In genomic region chr5:69014007-69014406, GRCh38 we compare ENCODE assay signal across 5 cellular contexts.
A peak's percentile ranks its signal among the peaks of the same experiment; 100 is the strongest.
DNase-seq lines count a peak whose midpoint lies in the region; ATAC-seq and TF ChIP-seq lines count a peak whose summit lies in the region.
"Not testable (repeated sequence)": the region's sequence is repeated elsewhere in the genome, so short reads cannot be mapped to it uniquely, and the experiment has no call there.

No MANE protein-coding gene starts in this region.

- intact Hi-C loops in CD14-positive monocyte (cut with micrococcal nuclease); activated B cell treated with CpG ODN at 0.5 μM for 24 hours (cut with micrococcal nuclease); dendritic cell treated with granulocyte-macrophage colony-stimulating factor and Interleukin-4, amounts not matched to agents 40 ng/mL and 50 ng/mL, for 4 days (cut with micrococcal nuclease): not testable (repeated sequence)

- not testable (repeated sequence) for DNase-seq in CD14-positive monocyte (ENCODE audit: low spot score); activated B cell treated with CpG ODN at 0.5 μM for 24 hours; naive B cell; stimulated activated naive B cell treated with anti-CD40 and anti-IgM and Interleukin-4, amounts not matched to agents 10 μg/mL and 1 μg/mL and 100 μg/mL, for 72 hours

- peak overlapping the region in 4 of 7 donors; percentile 63 to 80 (median 76) for H3K27ac Mint-ChIP-seq in CD14-positive monocyte
- H3K27ac Mint-ChIP-seq in activated B cell treated with CpG ODN at 0.5 μM for 24 hours: peak overlapping the region; percentile 65
- H3K27ac Mint-ChIP-seq in dendritic cell treated with granulocyte-macrophage colony-stimulating factor and Interleukin-4, amounts not matched to agents 40 ng/mL and 50 ng/mL, for 4 days: peak overlapping the region; percentile 28
- peak overlapping the region; percentile 26 to 95 (median 88) for H3K27ac Mint-ChIP-seq in naive B cell
- peak overlapping the region; percentile 49 for H3K27ac Mint-ChIP-seq in stimulated activated naive B cell treated with anti-CD40 and anti-IgM and Interleukin-4, amounts not matched to agents 10 μg/mL and 1 μg/mL and 100 μg/mL, for 72 hours

- peaks cover 10 to 19% (median 15%) of the 10 kb centered on the region in 7 donors for H3K9me3 Mint-ChIP-seq in CD14-positive monocyte
- H3K9me3 Mint-ChIP-seq in activated B cell treated with CpG ODN at 0.5 μM for 24 hours: not testable (repeated sequence)
- H3K9me3 Mint-ChIP-seq in dendritic cell treated with granulocyte-macrophage colony-stimulating factor and Interleukin-4, amounts not matched to agents 40 ng/mL and 50 ng/mL, for 4 days: peaks cover 20% of the 10 kb centered on the region
- H3K9me3 Mint-ChIP-seq in naive B cell: peaks cover 4 to 16% (median 13%) of the 10 kb centered on the region in 7 donors
- peaks cover 2 to 10% of the 10 kb centered on the region in 2 donors for H3K9me3 Mint-ChIP-seq in stimulated activated naive B cell treated with anti-CD40 and anti-IgM and Interleukin-4, amounts not matched to agents 10 μg/mL and 1 μg/mL and 100 μg/mL, for 72 hours

- TF ChIP-seq CTCF in CD14-positive monocyte (IDR thresholded peaks at IDR 0.05); activated B cell treated with CpG ODN at 0.5 μM for 24 hours (IDR thresholded peaks at IDR 0.05): not testable (repeated sequence)

- not testable (repeated sequence) for H3K4me1 Mint-ChIP-seq in CD14-positive monocyte; activated B cell treated with CpG ODN at 0.5 μM for 24 hours; dendritic cell treated with granulocyte-macrophage colony-stimulating factor and Interleukin-4, amounts not matched to agents 40 ng/mL and 50 ng/mL, for 4 days (ENCODE audit: low read depth); stimulated activated naive B cell treated with anti-CD40 and anti-IgM and Interleukin-4, amounts not matched to agents 10 μg/mL and 1 μg/mL and 100 μg/mL, for 72 hours
- peaks cover 2 to 15% (median 5%) of the 10 kb centered on the region in 3 donors for H3K4me1 Mint-ChIP-seq in naive B cell

- not testable (repeated sequence) for H3K4me3 Mint-ChIP-seq in CD14-positive monocyte; activated B cell treated with CpG ODN at 0.5 μM for 24 hours; dendritic cell treated with granulocyte-macrophage colony-stimulating factor and Interleukin-4, amounts not matched to agents 40 ng/mL and 50 ng/mL, for 4 days; naive B cell; stimulated activated naive B cell treated with anti-CD40 and anti-IgM and Interleukin-4, amounts not matched to agents 10 μg/mL and 1 μg/mL and 100 μg/mL, for 72 hours

- not testable (repeated sequence) for ATAC-seq in activated B cell treated with CpG ODN at 0.5 μM for 24 hours (ENCODE audit: low read depth); naive B cell (ENCODE audit: low read depth in 2 of 2); stimulated activated naive B cell treated with anti-CD40 and anti-IgM and Interleukin-4, amounts not matched to agents 10 μg/mL and 1 μg/mL and 100 μg/mL, for 72 hours (replicated peaks)

- not testable (repeated sequence) for H3K27me3 Mint-ChIP-seq in CD14-positive monocyte (ENCODE audit: low read depth in 3 of 3); dendritic cell treated with granulocyte-macrophage colony-stimulating factor and Interleukin-4, amounts not matched to agents 40 ng/mL and 50 ng/mL, for 4 days
- H3K27me3 Mint-ChIP-seq in activated B cell treated with CpG ODN at 0.5 μM for 24 hours (peaks cover 12% of the 10 kb centered on the region), naive B cell (peaks cover 0 to 18% (median 16%) of the 10 kb centered on the region in 3 donors)
- peaks cover 10 to 23% of the 10 kb centered on the region in 2 donors for H3K27me3 Mint-ChIP-seq in stimulated activated naive B cell treated with anti-CD40 and anti-IgM and Interleukin-4, amounts not matched to agents 10 μg/mL and 1 μg/mL and 100 μg/mL, for 72 hours

- CTCF ChIA-PET in activated B cell treated with CpG ODN at 0.5 μM for 24 hours (lab: Charles Lee): not testable (repeated sequence)

- not testable (repeated sequence) for H3K36me3 Mint-ChIP-seq in CD14-positive monocyte; activated B cell treated with CpG ODN at 0.5 μM for 24 hours (ENCODE audit: low read depth); dendritic cell treated with granulocyte-macrophage colony-stimulating factor and Interleukin-4, amounts not matched to agents 40 ng/mL and 50 ng/mL, for 4 days (ENCODE audit: low read depth); stimulated activated naive B cell treated with anti-CD40 and anti-IgM and Interleukin-4, amounts not matched to agents 10 μg/mL and 1 μg/mL and 100 μg/mL, for 72 hours
- peaks cover 0 to 10% of the 10 kb centered on the region in 2 donors for H3K36me3 Mint-ChIP-seq in naive B cell

- POLR2A ChIA-PET in activated B cell treated with CpG ODN at 0.5 μM for 24 hours (lab: Charles Lee): not testable (repeated sequence)

Comparison
In these comparisons a context has a peak if more than half of its experiments do, and no peak if none do; other contexts are left out.
1. H3K27ac Mint-ChIP-seq: peak in every context shown above with its lines; median percentile 88 in naive B cell; 76 in CD14-positive monocyte; 65 in activated B cell treated with CpG ODN at 0.5 μM for 24 hours; 49 in stimulated activated naive B cell treated with anti-CD40 and anti-IgM and Interleukin-4, amounts not matched to agents 10 μg/mL and 1 μg/mL and 100 μg/mL, for 72 hours; 28 in dendritic cell treated with granulocyte-macrophage colony-stimulating factor and Interleukin-4, amounts not matched to agents 40 ng/mL and 50 ng/mL, for 4 days.